29 cellular contexts compared by ENCODE assay signal in genomic region chr4:23241408-23241807, GRCh38.
"Had no signal": no experiment of that assay in that cellular context is flagged by ENCODE, and none has a peak within 500 bp of the region (broad histone marks: within the 10 kb centered on the region; RNA-seq: fewer than 3 reads in every experiment).

No MANE protein-coding gene starts in this region.

- H3K27ac Mint-ChIP-seq: stimulated activated effector memory CD8-positive, alpha-beta T cell treated with anti-CD3 and anti-CD28 coated beads, Interleukin-12 subunit alpha, Interleukin-12 subunit beta, amount 100 ng/mL, for 72 hours; stimulated activated memory B cell treated with anti-CD40 and anti-IgM and Interleukin-4, amounts not matched to agents 10 μg/mL and 1 μg/mL and 100 μg/mL, for 72 hours; stimulated activated naive B cell treated with anti-CD40 and anti-IgM and Interleukin-4, amounts not matched to agents 10 μg/mL and 1 μg/mL and 100 μg/mL, for 72 hours; stimulated activated naive CD8-positive, alpha-beta T cell treated with anti-CD3 and anti-CD28 coated beads, Interleukin-15, amount 100 ng/mL, for 72 hours; stimulated activated naive CD8-positive, alpha-beta T cell treated with anti-CD3 and anti-CD28 coated beads, Interleukin-15, Interleukin-2, amounts not matched to agents 100 ng/mL and 50 ng/mL, for 24 hours; type B pancreatic cell had no signal

- H3K27me3 Mint-ChIP-seq: stimulated activated memory B cell treated with anti-CD40 and anti-IgM and Interleukin-4, amounts not matched to agents 10 μg/mL and 1 μg/mL and 100 μg/mL, for 72 hours; stimulated activated naive B cell treated with anti-CD40 and anti-IgM and Interleukin-4, amounts not matched to agents 10 μg/mL and 1 μg/mL and 100 μg/mL, for 72 hours; stimulated activated naive CD8-positive, alpha-beta T cell treated with anti-CD3 and anti-CD28 coated beads, Interleukin-15, amount 100 ng/mL, for 72 hours; stimulated activated naive CD8-positive, alpha-beta T cell treated with anti-CD3 and anti-CD28 coated beads, Interleukin-15, Interleukin-2, amounts not matched to agents 100 ng/mL and 50 ng/mL, for 24 hours had no signal

- H3K4me1 ChIP-seq: stomach, suprapubic skin, testis, thyroid gland, tibial artery, tibial nerve, transverse colon, upper lobe of left lung, upper lobe of right lung, uterus, vagina had no signal

- H3K36me3 ChIP-seq: stomach, suprapubic skin, thoracic aorta, thyroid gland, tibial artery, tibial nerve, transverse colon, upper lobe of left lung, upper lobe of right lung, uterus, vagina had no signal

- FAIRE-seq: urothelium cell line had no signal

- H3K4me1 Mint-ChIP-seq: stimulated activated effector memory CD8-positive, alpha-beta T cell treated with anti-CD3 and anti-CD28 coated beads, Interleukin-12 subunit alpha, Interleukin-12 subunit beta, amount 100 ng/mL, for 72 hours; stimulated activated memory B cell treated with anti-CD40 and anti-IgM and Interleukin-4, amounts not matched to agents 10 μg/mL and 1 μg/mL and 100 μg/mL, for 72 hours; stimulated activated naive B cell treated with anti-CD40 and anti-IgM and Interleukin-4, amounts not matched to agents 10 μg/mL and 1 μg/mL and 100 μg/mL, for 72 hours; stimulated activated naive CD8-positive, alpha-beta T cell treated with anti-CD3 and anti-CD28 coated beads, Interleukin-15, amount 100 ng/mL, for 72 hours had no signal

- H3K9me3 Mint-ChIP-seq: stimulated activated naive CD8-positive, alpha-beta T cell treated with anti-CD3 and anti-CD28 coated beads, Interleukin-15, amount 100 ng/mL, for 72 hours; type B pancreatic cell had no signal

- H3K4me3 Mint-ChIP-seq: stimulated activated effector memory CD8-positive, alpha-beta T cell treated with anti-CD3 and anti-CD28 coated beads, Interleukin-12 subunit alpha, Interleukin-12 subunit beta, amount 100 ng/mL, for 72 hours; stimulated activated memory B cell treated with anti-CD40 and anti-IgM and Interleukin-4, amounts not matched to agents 10 μg/mL and 1 μg/mL and 100 μg/mL, for 72 hours; stimulated activated naive B cell treated with anti-CD40 and anti-IgM and Interleukin-4, amounts not matched to agents 10 μg/mL and 1 μg/mL and 100 μg/mL, for 72 hours; stimulated activated naive CD8-positive, alpha-beta T cell treated with anti-CD3 and anti-CD28 coated beads, Interleukin-15, amount 100 ng/mL, for 72 hours; stimulated activated naive CD8-positive, alpha-beta T cell treated with anti-CD3 and anti-CD28 coated beads, Interleukin-15, Interleukin-2, amounts not matched to agents 100 ng/mL and 50 ng/mL, for 24 hours; type B pancreatic cell had no signal

- ATAC-seq: stimulated activated effector memory CD8-positive, alpha-beta T cell treated with anti-CD3 and anti-CD28 coated beads, Interleukin-12 subunit alpha, Interleukin-12 subunit beta, amount 100 ng/mL, for 72 hours; stimulated activated memory B cell treated with anti-CD40 and anti-IgM and Interleukin-4, amounts not matched to agents 10 μg/mL and 1 μg/mL and 100 μg/mL, for 72 hours; stimulated activated naive B cell treated with anti-CD40 and anti-IgM and Interleukin-4, amounts not matched to agents 10 μg/mL and 1 μg/mL and 100 μg/mL, for 72 hours; stimulated activated naive CD8-positive, alpha-beta T cell treated with anti-CD3 and anti-CD28 coated beads, Interleukin-15, amount 100 ng/mL, for 72 hours; stimulated activated naive CD8-positive, alpha-beta T cell treated with anti-CD3 and anti-CD28 coated beads, Interleukin-15, Interleukin-2, amounts not matched to agents 100 U/mL and 50 U/mL, for 24 hours; upper lobe of right lung had no signal

- H3K36me3 Mint-ChIP-seq: stimulated activated effector memory CD8-positive, alpha-beta T cell treated with anti-CD3 and anti-CD28 coated beads, Interleukin-12 subunit alpha, Interleukin-12 subunit beta, amount 100 ng/mL, for 72 hours; stimulated activated memory B cell treated with anti-CD40 and anti-IgM and Interleukin-4, amounts not matched to agents 10 μg/mL and 1 μg/mL and 100 μg/mL, for 72 hours; stimulated activated naive B cell treated with anti-CD40 and anti-IgM and Interleukin-4, amounts not matched to agents 10 μg/mL and 1 μg/mL and 100 μg/mL, for 72 hours; type B pancreatic cell had no signal

- H3K27ac ChIP-seq: stomach, suprapubic skin, testis, thoracic aorta, thyroid gland, tibial artery, tibial nerve, transverse colon, upper lobe of left lung, upper lobe of right lung, uterus, vagina had no signal

- H3K4me3 ChIP-seq: stomach, suprapubic skin, testis, thoracic aorta, thyroid gland, tibial artery, tibial nerve, transverse colon, upper lobe of left lung, upper lobe of right lung, uterus, vagina had no signal

- DNase-seq: stimulated activated CD4-positive, alpha-beta T cell treated with anti-CD3 and anti-CD28 coated beads, Interleukin-2, amount 100 ng/mL, for 48 hours; stimulated activated CD4-positive, alpha-beta T cell treated with anti-CD3 and anti-CD28 coated beads, Interleukin-4, amount 100 ng/mL, for 1 hour; stimulated activated CD4-positive, alpha-beta T cell treated with anti-CD3 and anti-CD28 coated beads, Interleukin-4, amount 100 ng/mL, for 24 hours; stimulated activated CD4-positive, alpha-beta T cell treated with anti-CD3 and anti-CD28 coated beads, Interleukin-4, amount 100 ng/mL, for 4 hours; stimulated activated CD8-positive, alpha-beta memory T cell treated with anti-CD3 and anti-CD28 coated beads, Interleukin-4, amount 100 ng/mL, for 48 hours; stimulated activated naive B cell treated with anti-CD40 and anti-IgM and Interleukin-4, amounts not matched to agents 10 μg/mL and 1 μg/mL and 100 μg/mL, for 72 hours; stimulated activated naive CD4-positive, alpha-beta T cell; stimulated activated naive CD4-positive, alpha-beta T cell treated with Interleukin-2 at 50 U/mL for 16 hours; stimulated activated naive CD8-positive, alpha-beta T cell treated with anti-CD3 and anti-CD28 coated beads, Interleukin-15, amount 100 ng/mL, for 72 hours; stimulated activated naive CD8-positive, alpha-beta T cell treated with anti-CD3 and anti-CD28 coated beads, Interleukin-15, Interleukin-2, amounts not matched to agents 100 U/mL and 50 U/mL, for 24 hours; stomach; substantia nigra; testis; thyroid gland; tibial artery; transverse colon; trophoblast cell; upper lobe of left lung; upper lobe of right lung; uterus had no signal

- H3K27me3 ChIP-seq: stomach, suprapubic skin, testis, thyroid gland, tibial artery, tibial nerve, transverse colon, upper lobe of left lung, upper lobe of right lung, uterus, vagina had no signal

- H3K9me3 ChIP-seq: stomach, suprapubic skin, testis, thoracic aorta, thyroid gland, tibial artery, tibial nerve, transverse colon, upper lobe of left lung, upper lobe of right lung, uterus, vagina had no signal
